ENCODE assay signal across 11 cellular contexts in genomic region chr1:3352952-3353331, GRCh38.
DNase-seq lines count a peak whose midpoint lies in the region; ATAC-seq, FAIRE-seq and TF ChIP-seq lines count a peak whose summit lies in the region.
"Had no signal": no experiment of that assay in that cellular context is flagged by ENCODE, and none has a peak within 500 bp of the region (broad histone marks: within the 10 kb centered on the region; RNA-seq: fewer than 3 reads in every experiment).

No MANE protein-coding gene starts in this region.

- H3K9me3 ChIP-seq in muscle layer of colon (ENCODE audit: low read length): no peaks in the 10 kb centered on the region

- no peaks in the 10 kb centered on the region for H3K9me3 Mint-ChIP-seq in type B pancreatic cell
- H3K9me3 Mint-ChIP-seq: stimulated activated naive B cell treated with anti-CD40 and anti-IgM and Interleukin-4, amounts not matched to agents 10 μg/mL and 1 μg/mL and 100 μg/mL, for 72 hours had no signal

- no peak for TF ChIP-seq CTCF in type B pancreatic cell (conservative IDR thresholded peaks at IDR 0.05)

- ATAC-seq in GM21447 (IDR thresholded peaks at IDR 0.05; ENCODE audit: unreplicated experiment): no peak
- ATAC-seq: stimulated activated naive B cell treated with anti-CD40 and anti-IgM and Interleukin-4, amounts not matched to agents 10 μg/mL and 1 μg/mL and 100 μg/mL, for 72 hours had no signal

- H3K27ac Mint-ChIP-seq in type B pancreatic cell: peak overlapping the region; percentile 63
- H3K27ac Mint-ChIP-seq: stimulated activated naive B cell treated with anti-CD40 and anti-IgM and Interleukin-4, amounts not matched to agents 10 μg/mL and 1 μg/mL and 100 μg/mL, for 72 hours had no signal

- H3K4me3 Mint-ChIP-seq in type B pancreatic cell: no peak overlapping the region
- H3K4me3 Mint-ChIP-seq: stimulated activated naive B cell treated with anti-CD40 and anti-IgM and Interleukin-4, amounts not matched to agents 10 μg/mL and 1 μg/mL and 100 μg/mL, for 72 hours had no signal

- H3K36me3 ChIP-seq in muscle layer of colon (ENCODE audit: insufficient read depth, low read length): no peaks in the 10 kb centered on the region

- H3K4me1 ChIP-seq in muscle layer of colon (ENCODE audit: insufficient read depth, low read length): peaks cover 36% of the 10 kb centered on the region

- no peak overlapping the region for H3K4me3 ChIP-seq in muscle layer of colon (ENCODE audit: low read depth in 1 of 2, low read length in 2 of 2)

- H3K27me3 ChIP-seq in muscle layer of colon (ENCODE audit: control insufficient read depth in 1 of 2, insufficient read depth in 2 of 2, low read length in 2 of 2): peaks cover 0 to 35% of the 10 kb centered on the region in 2 donors

- H3K9ac ChIP-seq in muscle layer of colon (ENCODE audit: low read length): no peak overlapping the region

- peaks cover 13% of the 10 kb centered on the region for H3K4me1 Mint-ChIP-seq in type B pancreatic cell (ENCODE audit: unreplicated experiment)

- DNase-seq in RPMI7951 (ENCODE audit: low read depth): peak; percentile 15
- peak; percentile 30 for DNase-seq in fibroblast of peridontal ligament (ENCODE audit: extremely low read depth)
- no peak for DNase-seq in type B pancreatic cell (ENCODE audit: extremely low spot score, unreplicated experiment)
- DNase-seq in GM19239 (ENCODE audit: insufficient read length, low spot score): no peak
- DNase-seq in stimulated activated CD4-positive, alpha-beta T cell treated with anti-CD3 and anti-CD28 coated beads, Interleukin-4, amount 100 ng/mL, for 1 hour: no peak
- DNase-seq in NCI-H1092 (lab: John Stamatoyannopoulos, UW): no peak
- DNase-seq: NCI-H2081; SIG-M5; stimulated activated naive B cell treated with anti-CD40 and anti-IgM and Interleukin-4, amounts not matched to agents 10 μg/mL and 1 μg/mL and 100 μg/mL, for 72 hours had no signal

- peak overlapping the region; percentile 63 for H3K27ac ChIP-seq in muscle layer of colon (ENCODE audit: low read depth, low read length)

- no peaks in the 10 kb centered on the region for H3K36me3 Mint-ChIP-seq in type B pancreatic cell
- H3K36me3 Mint-ChIP-seq: stimulated activated naive B cell treated with anti-CD40 and anti-IgM and Interleukin-4, amounts not matched to agents 10 μg/mL and 1 μg/mL and 100 μg/mL, for 72 hours had no signal

- no peak for FAIRE-seq in GM19239 (lab: Jason Lieb, UNC)

- peaks cover 8% of the 10 kb centered on the region for H3K27me3 Mint-ChIP-seq in type B pancreatic cell

Comparison
In these comparisons a context has a peak if more than half of its experiments do, and no peak if none do; other contexts are left out.
1. DNase-seq: peak in RPMI7951 (single experiment) and fibroblast of peridontal ligament (single experiment); none in type B pancreatic cell (single experiment), GM19239 (single experiment), stimulated activated CD4-positive, alpha-beta T cell treated with anti-CD3 and anti-CD28 coated beads, Interleukin-4, amount 100 ng/mL, for 1 hour (single experiment) and NCI-H1092 (single experiment).